1 cellular context compared by ENCODE assay signal in the genomic region with DNA sequence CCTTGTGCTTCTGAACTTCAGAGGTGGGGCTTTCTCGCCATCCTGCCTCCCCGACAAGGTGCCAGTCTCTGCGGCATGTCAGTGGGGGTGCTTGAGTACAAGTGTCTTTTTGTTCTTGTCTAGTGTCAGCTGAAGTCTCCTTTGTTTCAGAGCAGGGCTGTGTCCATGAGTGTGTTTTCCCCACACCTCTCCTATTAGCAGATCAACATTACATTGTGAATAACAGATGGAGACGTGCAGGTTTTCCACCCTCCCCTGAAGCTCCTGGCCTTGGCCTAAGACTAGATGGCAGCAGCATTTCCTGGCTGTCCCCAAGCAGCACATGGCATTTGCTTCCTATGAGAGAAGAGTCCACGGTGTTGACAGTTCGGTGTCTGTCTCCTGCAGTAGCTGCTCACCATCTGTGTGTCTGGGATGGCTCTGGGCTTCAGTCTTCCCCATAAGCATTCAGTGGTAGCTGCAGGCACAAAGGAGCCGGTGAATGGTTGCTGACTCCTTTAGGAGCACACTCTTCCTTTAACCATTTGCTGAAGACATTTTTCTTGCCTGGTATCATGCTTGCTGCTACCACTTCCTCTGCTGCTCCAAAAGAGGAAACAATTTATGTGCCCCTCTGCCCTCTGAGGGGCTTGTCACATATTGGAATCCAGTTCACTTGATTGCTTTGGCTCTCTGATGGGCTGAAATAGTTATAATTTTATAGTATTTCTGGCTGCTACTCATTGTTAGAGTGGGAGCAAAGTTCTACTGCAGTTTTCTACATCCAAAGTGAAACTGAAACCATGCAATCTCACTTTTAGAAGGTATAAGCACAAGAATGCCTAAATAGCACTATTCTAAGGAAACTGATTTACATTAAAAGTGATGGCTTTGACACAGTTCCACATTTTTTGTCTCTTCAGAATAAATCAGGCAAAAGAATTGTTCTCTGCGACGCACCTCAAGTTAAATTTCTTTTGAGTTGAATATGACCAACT.
TF ChIP-seq lines count a peak whose summit lies in the region.

No MANE protein-coding gene starts in this region.

TF ChIP-seq in GM23338, 12 proteins besides CTCF, POLR2A, EP300 and RAD21 (continued from another document):
- TF ChIP-seq, protein P1, sequence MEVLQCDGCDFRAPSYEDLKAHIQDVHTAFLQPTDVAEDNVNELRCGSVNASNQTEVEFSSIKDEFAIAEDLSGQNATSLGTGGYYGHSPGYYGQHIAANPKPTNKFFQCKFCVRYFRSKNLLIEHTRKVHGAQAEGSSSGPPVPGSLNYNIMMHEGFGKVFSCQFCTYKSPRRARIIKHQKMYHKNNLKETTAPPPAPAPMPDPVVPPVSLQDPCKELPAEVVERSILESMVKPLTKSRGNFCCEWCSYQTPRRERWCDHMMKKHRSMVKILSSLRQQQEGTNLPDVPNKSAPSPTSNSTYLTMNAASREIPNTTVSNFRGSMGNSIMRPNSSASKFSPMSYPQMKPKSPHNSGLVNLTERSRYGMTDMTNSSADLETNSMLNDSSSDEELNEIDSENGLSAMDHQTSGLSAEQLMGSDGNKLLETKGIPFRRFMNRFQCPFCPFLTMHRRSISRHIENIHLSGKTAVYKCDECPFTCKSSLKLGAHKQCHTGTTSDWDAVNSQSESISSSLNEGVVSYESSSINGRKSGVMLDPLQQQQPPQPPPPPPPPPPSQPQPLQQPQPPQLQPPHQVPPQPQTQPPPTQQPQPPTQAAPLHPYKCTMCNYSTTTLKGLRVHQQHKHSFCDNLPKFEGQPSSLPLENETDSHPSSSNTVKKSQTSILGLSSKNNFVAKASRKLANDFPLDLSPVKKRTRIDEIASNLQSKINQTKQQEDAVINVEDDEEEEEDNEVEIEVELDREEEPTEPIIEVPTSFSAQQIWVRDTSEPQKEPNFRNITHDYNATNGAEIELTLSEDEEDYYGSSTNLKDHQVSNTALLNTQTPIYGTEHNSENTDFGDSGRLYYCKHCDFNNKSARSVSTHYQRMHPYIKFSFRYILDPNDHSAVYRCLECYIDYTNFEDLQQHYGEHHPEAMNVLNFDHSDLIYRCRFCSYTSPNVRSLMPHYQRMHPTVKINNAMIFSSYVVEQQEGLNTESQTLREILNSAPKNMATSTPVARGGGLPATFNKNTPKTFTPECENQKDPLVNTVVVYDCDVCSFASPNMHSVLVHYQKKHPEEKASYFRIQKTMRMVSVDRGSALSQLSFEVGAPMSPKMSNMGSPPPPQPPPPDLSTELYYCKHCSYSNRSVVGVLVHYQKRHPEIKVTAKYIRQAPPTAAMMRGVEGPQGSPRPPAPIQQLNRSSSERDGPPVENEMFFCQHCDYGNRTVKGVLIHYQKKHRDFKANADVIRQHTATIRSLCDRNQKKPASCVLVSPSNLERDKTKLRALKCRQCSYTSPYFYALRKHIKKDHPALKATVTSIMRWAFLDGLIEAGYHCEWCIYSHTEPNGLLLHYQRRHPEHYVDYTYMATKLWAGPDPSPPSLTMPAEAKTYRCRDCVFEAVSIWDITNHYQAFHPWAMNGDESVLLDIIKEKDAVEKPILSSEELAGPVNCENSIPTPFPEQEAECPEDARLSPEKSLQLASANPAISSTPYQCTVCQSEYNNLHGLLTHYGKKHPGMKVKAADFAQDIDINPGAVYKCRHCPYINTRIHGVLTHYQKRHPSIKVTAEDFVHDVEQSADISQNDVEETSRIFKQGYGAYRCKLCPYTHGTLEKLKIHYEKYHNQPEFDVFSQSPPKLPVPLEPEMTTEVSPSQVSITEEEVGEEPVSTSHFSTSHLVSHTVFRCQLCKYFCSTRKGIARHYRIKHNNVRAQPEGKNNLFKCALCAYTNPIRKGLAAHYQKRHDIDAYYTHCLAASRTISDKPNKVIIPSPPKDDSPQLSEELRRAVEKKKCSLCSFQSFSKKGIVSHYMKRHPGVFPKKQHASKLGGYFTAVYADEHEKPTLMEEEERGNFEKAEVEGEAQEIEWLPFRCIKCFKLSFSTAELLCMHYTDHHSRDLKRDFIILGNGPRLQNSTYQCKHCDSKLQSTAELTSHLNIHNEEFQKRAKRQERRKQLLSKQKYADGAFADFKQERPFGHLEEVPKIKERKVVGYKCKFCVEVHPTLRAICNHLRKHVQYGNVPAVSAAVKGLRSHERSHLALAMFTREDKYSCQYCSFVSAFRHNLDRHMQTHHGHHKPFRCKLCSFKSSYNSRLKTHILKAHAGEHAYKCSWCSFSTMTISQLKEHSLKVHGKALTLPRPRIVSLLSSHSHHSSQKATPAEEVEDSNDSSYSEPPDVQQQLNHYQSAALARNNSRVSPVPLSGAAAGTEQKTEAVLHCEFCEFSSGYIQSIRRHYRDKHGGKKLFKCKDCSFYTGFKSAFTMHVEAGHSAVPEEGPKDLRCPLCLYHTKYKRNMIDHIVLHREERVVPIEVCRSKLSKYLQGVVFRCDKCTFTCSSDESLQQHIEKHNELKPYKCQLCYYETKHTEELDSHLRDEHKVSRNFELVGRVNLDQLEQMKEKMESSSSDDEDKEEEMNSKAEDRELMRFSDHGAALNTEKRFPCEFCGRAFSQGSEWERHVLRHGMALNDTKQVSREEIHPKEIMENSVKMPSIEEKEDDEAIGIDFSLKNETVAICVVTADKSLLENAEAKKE (CRISPR knock-in tag; IDR thresholded peaks at IDR 0.05), result no peak
- TF ChIP-seq ZNF331 (CRISPR knock-in tag; IDR thresholded peaks at IDR 0.05; ENCODE audit: low read depth), result no peak
